8 cellular contexts compared by ENCODE assay signal in genomic region chr16:83538707-83539106, GRCh38.
"Had no signal": no experiment of that assay in that cellular context is flagged by ENCODE, and none has a peak within 500 bp of the region (broad histone marks: within the 10 kb centered on the region; RNA-seq: fewer than 3 reads in every experiment).

No MANE protein-coding gene starts in this region.

- DNase-seq: GDM1, GF-D8 had no signal

- H3K4me3 ChIP-seq: GM12878 had no signal

- FAIRE-seq: G401.6, GM12878, GM12891, GM12892, GM18507, GM19239 had no signal

- ATAC-seq: GM12878 had no signal
